ENCODE assay signal across 9 cellular contexts in genomic region chr20:57395111-57395959, GRCh38. TPM values are rescaled to one million over a fixed set of nuclear protein-coding genes. Genes with fewer than 3 reads are reported as not detected.
DNase-seq lines count a peak whose midpoint lies in the region; ATAC-seq and TF ChIP-seq lines count a peak whose summit lies in the region.
"Had no signal": no experiment of that assay in that cellular context is flagged by ENCODE, and none has a peak within 500 bp of the region (broad histone marks: within the 10 kb centered on the region; RNA-seq: fewer than 3 reads in every experiment).

No MANE protein-coding gene starts in this region.

- peaks cover 67 to 71% of the 10 kb centered on the region in 2 donors for H3K36me3 Mint-ChIP-seq in CD14-positive monocyte

- H3K4me1 Mint-ChIP-seq in CD14-positive monocyte: peaks cover 78% of the 10 kb centered on the region

- H3K79me2 ChIP-seq in OCI-LY7 (ENCODE audit: insufficient read depth, low read depth, low read length): peaks cover 80% of the 10 kb centered on the region

- no peak overlapping the region for H2AFZ ChIP-seq in OCI-LY7 (ENCODE audit: low read length)

- TF ChIP-seq CTCF in OCI-LY7 (conservative IDR thresholded peaks at IDR 0.05; ENCODE audit: low read length) (no peak), epithelial cell of proximal tubule (conservative IDR thresholded peaks at IDR 0.05; ENCODE audit: low read depth, low read length) (no peak), CD14-positive monocyte (IDR thresholded peaks at IDR 0.05) (no peak)

- peaks cover 82% of the 10 kb centered on the region for H3K4me1 ChIP-seq in OCI-LY7 (ENCODE audit: insufficient read depth, low read length, poor library complexity, severe bottlenecking)
- peaks cover 24 to 88% of the 10 kb centered on the region in 2 donors for H3K4me1 ChIP-seq in muscle layer of duodenum (ENCODE audit: control insufficient read depth in 1 of 2, insufficient read depth in 2 of 2, low read length in 2 of 2)

- peaks cover 79% of the 10 kb centered on the region for H3K36me3 ChIP-seq in OCI-LY7 (ENCODE audit: insufficient read depth, low read length)
- H3K36me3 ChIP-seq in muscle layer of duodenum (ENCODE audit: control insufficient read depth in 1 of 2, insufficient read depth in 2 of 2, low read length in 2 of 2): peaks cover under 1 to 6% of the 10 kb centered on the region in 2 donors

- peak overlapping the region in 1 of 2 donors; percentile 41 for H3K4me3 Mint-ChIP-seq in CD14-positive monocyte

- ATAC-seq in GM18870 (IDR thresholded peaks at IDR 0.05; ENCODE audit: unreplicated experiment): no peak

- H3K9me3 ChIP-seq in OCI-LY7 (ENCODE audit: low read length) (no peaks in the 10 kb centered on the region), muscle layer of duodenum (ENCODE audit: control insufficient read depth in 1 of 2, low read length in 2 of 2) (no peaks in the 10 kb centered on the region)

- peaks cover 0 to 3% (median 0%) of the 10 kb centered on the region in 7 donors for H3K9me3 Mint-ChIP-seq in CD14-positive monocyte

- no TSS peak for BruUV-seq in OCI-LY7 (replicated peaks; lab: Mats Ljungman, UMichigan)

- peaks cover 22% of the 10 kb centered on the region for H4K20me1 ChIP-seq in OCI-LY7 (ENCODE audit: insufficient read depth, low read length)

- CTCF ChIA-PET in OCI-LY7 (lab: Charles Lee; ENCODE audit: unreplicated experiment): interaction anchor here (0.6 kb wide), 1 partner anchor 40 kb away, joined by 3 read pairs; no protein-coding TSS in a partner anchor

- peaks cover 2 to 8% (median 7%) of the 10 kb centered on the region in 3 donors for H3K27me3 Mint-ChIP-seq in CD14-positive monocyte (ENCODE audit: low read depth in 3 of 3)

- H3K4me3 ChIP-seq in OCI-LY7 (ENCODE audit: low read depth, low read length, poor library complexity, severe bottlenecking) (peak overlapping the region; percentile 99), epithelial cell of proximal tubule (ENCODE audit: low read depth, low read length) (peak overlapping the region; percentile 21), muscle layer of duodenum (ENCODE audit: low read depth in 1 of 2, low read length in 2 of 2) (peak overlapping the region; percentile 16 to 64)

- peak overlapping the region in 3 of 7 donors; percentile 8 to 35 (median 32) for H3K27ac Mint-ChIP-seq in CD14-positive monocyte

- POLR2A ChIA-PET in OCI-LY7 (lab: Charles Lee): interaction anchor here (1.1 kb wide), 1 partner anchor 86 kb away, joined by 4 read pairs; no protein-coding TSS in a partner anchor

- intact Hi-C loops in OCI-LY7 (cut with micrococcal nuclease; ENCODE audit: unreplicated experiment): loop anchor here (10.0 kb wide), 1 partner anchor 1769 kb away; the partner anchor contains the start of gene ZNF831
- intact Hi-C loops in CD14-positive monocyte (cut with micrococcal nuclease): loop anchor here in 1 of 2 donors (10.0 kb wide), 1 partner anchor 79 kb away; no protein-coding TSS in a partner anchor

- H3K27ac ChIP-seq in OCI-LY7 (ENCODE audit: low read depth, low read length, poor library complexity, severe bottlenecking) (peak overlapping the region; percentile 97), muscle layer of duodenum (ENCODE audit: low read length) (no peak overlapping the region)

- H3K27me3 ChIP-seq in muscle layer of duodenum (ENCODE audit: low read depth, low read length): no peaks in the 10 kb centered on the region

- DNase-seq in AG08395 (ENCODE audit: low spot score) (peak; percentile 77), OCI-LY7 (ENCODE audit: low spot score) (no peak), epithelial cell of proximal tubule (ENCODE audit: low read depth) (no peak), NCI-H345 treated with DMSO at 0.1 percent for 48 hours (lab: John Stamatoyannopoulos, UW; ENCODE audit: unreplicated experiment) (no peak), RKO (ENCODE audit: low spot score) (no peak), CD14-positive monocyte (ENCODE audit: low spot score) (no peak)
- DNase-seq: NCI-H345 had no signal

- peak overlapping the region; percentile 91 for H3K4me2 ChIP-seq in OCI-LY7 (ENCODE audit: low read length)

- H3K9me2 ChIP-seq in OCI-LY7 (ENCODE audit: insufficient read depth, low read length): no peaks in the 10 kb centered on the region

RNA-seq across cellular contexts. Expression of gene RBM38, which starts 4.1 kb away (rescaled TPM):
- 136 and 174 TPM in 2 replicates for total RNA-seq in OCI-LY7 (2014; rRNA removed; shearing (Covaris generic))
- total RNA-seq in OCI-LY7 (2022) (119 and 128 TPM in 2 replicates), epithelial cell of proximal tubule (36.8 and 42.2 TPM in 2 replicates)
- 10 to 100 TPM in 1 of 2 donors, 1 to 10 TPM in 1; 7.5 to 17.8 TPM for polyA plus RNA-seq in CD14-positive monocyte

RNA-seq across cellular contexts. Expression of gene RAE1, which starts 44.3 kb away (rescaled TPM):
- total RNA-seq in OCI-LY7 (2014; rRNA removed; shearing (Covaris generic)): 50.5 and 55.0 TPM in 2 replicates
- 57.4 and 58.2 TPM in 2 replicates for total RNA-seq in OCI-LY7 (2022)
- 54.1 and 74.3 TPM in 2 replicates for total RNA-seq in epithelial cell of proximal tubule
- 10 to 100 TPM; 15.8 to 21.7 TPM for polyA plus RNA-seq in CD14-positive monocyte

Comparison
In these comparisons a context has a peak if more than half of its experiments do, and no peak if none do; other contexts are left out.
1. H3K4me3 ChIP-seq: peak in every context shown above with its lines; median percentile 99 in OCI-LY7; 40 in muscle layer of duodenum; 21 in epithelial cell of proximal tubule.